ENCODE assay signal across 10 cellular contexts in genomic region chr11:128906185-128907065, GRCh38. TPM values are rescaled to one million over a fixed set of nuclear protein-coding genes. Genes with fewer than 3 reads are reported as not detected.
DNase-seq lines count a peak whose midpoint lies in the region; ATAC-seq, FAIRE-seq and TF ChIP-seq lines count a peak whose summit lies in the region.
"Had no signal": no experiment of that assay in that cellular context is flagged by ENCODE, and none has a peak within 500 bp of the region (broad histone marks: within the 10 kb centered on the region; RNA-seq: fewer than 3 reads in every experiment).

No MANE protein-coding gene starts in this region.

- dilution Hi-C loops in keratinocyte (cut with MboI; ENCODE audit: extremely low pct_ligation_motif_present, low sequenced_read_pairs) = no loop called here

- peak overlapping the region; percentile 66 for H3K9ac ChIP-seq in keratinocyte (ENCODE audit: control insufficient read depth, extremely low read depth, insufficient read depth, low read length)

- H2AFZ ChIP-seq in keratinocyte (ENCODE audit: control insufficient read depth, low read length) = peak overlapping the region; percentile 25

- TF ChIP-seq EP300 in suprapubic skin (IDR thresholded peaks at IDR 0.05) = no peak

- no peaks in the 10 kb centered on the region for H3K79me2 ChIP-seq in keratinocyte (ENCODE audit: control insufficient read depth, insufficient read depth, low read length)

- CTCF ChIA-PET in activated CD8-positive, alpha-beta memory T cell treated with anti-CD3 and anti-CD28 coated beads, Interleukin-2, amount 10 ng/mL, durations not matched to agents 7 days and 5 days (lab: Charles Lee) = interaction anchor here (0.6 to 3.7 kb wide), 8 partner anchors 11 to 789 kb away, joined by 3 to 22 read pairs (median 3); no protein-coding TSS in a partner anchor
- CTCF ChIA-PET in GM10248 (lab: Yijun Ruan, JAX) = interaction anchor here (0.9 to 5.7 kb wide), 7 partner anchors 10 to 86 kb away, joined by 3 to 45 read pairs (median 4); no protein-coding TSS in a partner anchor

- H3K4me3 ChIP-seq in ascending aorta = peak overlapping the region; percentile 74 to 83
- H3K4me3 ChIP-seq in keratinocyte (ENCODE audit: control insufficient read depth in 2 of 3, extremely low read depth in 1 of 3, insufficient read depth in 2 of 3, low read depth in 1 of 3, low read length in 3 of 3) = peak overlapping the region in 2 of 3 experiments; percentile 40 to 63
- H3K4me3 ChIP-seq in suprapubic skin = peak overlapping the region; percentile 65

- no peak overlapping the region for H3K27ac Mint-ChIP-seq in activated CD8-positive, alpha-beta memory T cell treated with anti-CD3 and anti-CD28 coated beads, Interleukin-2, amount 10 ng/mL, durations not matched to agents 7 days and 5 days

- H3K27me3 Mint-ChIP-seq in activated CD8-positive, alpha-beta memory T cell treated with anti-CD3 and anti-CD28 coated beads, Interleukin-2, amount 10 ng/mL, durations not matched to agents 7 days and 5 days = peaks cover 53% of the 10 kb centered on the region

- no peaks in the 10 kb centered on the region for H3K36me3 ChIP-seq in ascending aorta
- H3K36me3 ChIP-seq in keratinocyte (ENCODE audit: control insufficient read depth in 2 of 2, extremely low read depth in 1 of 2, insufficient read depth in 2 of 2, low read length in 2 of 2) = no peaks in the 10 kb centered on the region
- H3K36me3 ChIP-seq in suprapubic skin = no peaks in the 10 kb centered on the region

- TF ChIP-seq POLR2A in suprapubic skin (IDR thresholded peaks at IDR 0.05) = no peak

- peaks cover 0 to 22% of the 10 kb centered on the region in 2 donors for H3K4me1 ChIP-seq in ascending aorta
- peaks cover 59% of the 10 kb centered on the region for H3K4me1 ChIP-seq in keratinocyte (ENCODE audit: control insufficient read depth, extremely low read depth, insufficient read depth, low read length)
- H3K4me1 ChIP-seq in suprapubic skin = peaks cover 48% of the 10 kb centered on the region

- H4K20me1 ChIP-seq in keratinocyte (ENCODE audit: control insufficient read depth, extremely low read depth, insufficient read depth, low read length) = no peaks in the 10 kb centered on the region

- H3K9me3 ChIP-seq in ascending aorta = no peaks in the 10 kb centered on the region
- no peaks in the 10 kb centered on the region for H3K9me3 ChIP-seq in keratinocyte (ENCODE audit: control insufficient read depth, low read depth, low read length)
- H3K9me3 ChIP-seq in suprapubic skin = no peaks in the 10 kb centered on the region

- POLR2A ChIA-PET in GM10248 (lab: Yijun Ruan, JAX) = interaction anchor here (0.6 kb wide), 1 partner anchor 22 kb away, joined by 5 read pairs; no protein-coding TSS in a partner anchor

- FAIRE-seq in keratinocyte (lab: Jason Lieb, UNC) = no peak

- no peaks in the 10 kb centered on the region for H3K9me3 Mint-ChIP-seq in activated CD8-positive, alpha-beta memory T cell treated with anti-CD3 and anti-CD28 coated beads, Interleukin-2, amount 10 ng/mL, durations not matched to agents 7 days and 5 days (ENCODE audit: low read depth)

- peaks cover 15% of the 10 kb centered on the region for H3K4me1 Mint-ChIP-seq in activated CD8-positive, alpha-beta memory T cell treated with anti-CD3 and anti-CD28 coated beads, Interleukin-2, amount 10 ng/mL, durations not matched to agents 7 days and 5 days

- TF ChIP-seq CTCF in ascending aorta (IDR thresholded peaks at IDR 0.05) = no peak
- TF ChIP-seq CTCF in keratinocyte (optimal IDR thresholded peaks at IDR 0.05 in 1 of 3, IDR thresholded peaks at IDR 0.05 in 1 of 3, conservative IDR thresholded peaks at IDR 0.05 in 1 of 3; ENCODE audit: extremely low read depth in 1 of 3, insufficient read depth in 2 of 3, low read length in 3 of 3) = no peak
- TF ChIP-seq CTCF in suprapubic skin (IDR thresholded peaks at IDR 0.05) = no peak
- no peak for TF ChIP-seq CTCF in GM10248 (IDR thresholded peaks at IDR 0.05; ENCODE audit: control extremely low read depth, extremely low read depth, low read depth, missing control alignments)

- peak overlapping the region; percentile 79 for H3K4me2 ChIP-seq in keratinocyte (ENCODE audit: control insufficient read depth, extremely low read depth, insufficient read depth, low read depth, low read length)

- 64% methylated on average over 8 of the region's 8 CpGs for WGBS in suprapubic skin

- DNase-seq in activated CD8-positive, alpha-beta memory T cell treated with anti-CD3 and anti-CD28 coated beads, Interleukin-2, amount 10 ng/mL, durations not matched to agents 7 days and 5 days = no peak
- DNase-seq in activated CD8-positive, alpha-beta memory T cell treated with anti-CD3 and anti-CD28 coated beads, Interleukin-2, amount 50 U/mL, for 4 hours = no peak
- DNase-seq in ascending aorta (ENCODE audit: low spot score in 2 of 2) (no peak), keratinocyte (ENCODE audit: low read depth, low spot score) (no peak), suprapubic skin (ENCODE audit: low spot score in 2 of 2) (no peak), inferior parietal cortex (ENCODE audit: extremely low spot score) (no peak), GM10248 (ENCODE audit: extremely low spot score) (no peak)
- DNase-seq in stimulated activated CD4-positive, alpha-beta T cell treated with anti-CD3 and anti-CD28 coated beads, Interleukin-15, amount 100 ng/mL, for 24 hours = no peak

- H3K4me3 Mint-ChIP-seq in activated CD8-positive, alpha-beta memory T cell treated with anti-CD3 and anti-CD28 coated beads, Interleukin-2, amount 10 ng/mL, durations not matched to agents 7 days and 5 days = peak overlapping the region; percentile 58

- no peaks in the 10 kb centered on the region for H3K36me3 Mint-ChIP-seq in activated CD8-positive, alpha-beta memory T cell treated with anti-CD3 and anti-CD28 coated beads, Interleukin-2, amount 10 ng/mL, durations not matched to agents 7 days and 5 days

- ATAC-seq in activated CD8-positive, alpha-beta memory T cell treated with anti-CD3 and anti-CD28 coated beads, Interleukin-2, amount 10 ng/mL, durations not matched to agents 7 days and 5 days = no peak

- H3K27me3 ChIP-seq in ascending aorta (no peaks in the 10 kb centered on the region), keratinocyte (ENCODE audit: control insufficient read depth, extremely low read depth, insufficient read depth, low read length) (no peaks in the 10 kb centered on the region), suprapubic skin (no peaks in the 10 kb centered on the region)

- no peaks in the 10 kb centered on the region for H3K9me1 ChIP-seq in keratinocyte (ENCODE audit: control insufficient read depth, extremely low read depth, insufficient read depth, low read length)

- H3K27ac ChIP-seq in ascending aorta = peak overlapping the region in 1 of 2 donors; percentile 63
- peak overlapping the region; percentile 23 for H3K27ac ChIP-seq in keratinocyte (ENCODE audit: control insufficient read depth, insufficient read depth, low read length)
- H3K27ac ChIP-seq in suprapubic skin = no peak overlapping the region

- intact Hi-C loops in ascending aorta (cut with DNase I) = loop anchor here (10.0 kb wide), 1 partner anchor 368 kb away; no protein-coding TSS in a partner anchor

RNA-seq across cellular contexts. Expression of gene KCNJ5, which starts 15.3 kb away (rescaled TPM):
- total RNA-seq in activated CD8-positive, alpha-beta memory T cell treated with anti-CD3 and anti-CD28 coated beads, Interleukin-2, amount 10 ng/mL, durations not matched to agents 7 days and 5 days = not detected
- total RNA-seq in ascending aorta (0.53 TPM), suprapubic skin (under 1 TPM in 2 of 4 donors, not detected in 2; 0.26 to 0.36 TPM)
- 0.59 to 1.4 TPM (median 0.77 TPM) in 3 replicates for polyA plus RNA-seq in keratinocyte
- polyA plus RNA-seq in keratinocyte (2011; ENCODE audit: low read depth) = 0.24 TPM
- polyA plus RNA-seq in keratinocyte (2011; cell fraction: cytosol; rRNA removed) = 0.58 and 0.71 TPM in 2 replicates
- polyA plus RNA-seq in keratinocyte (2011; cell fraction: nucleus; rRNA removed) = 1.2 and 1.6 TPM in 2 replicates
- 0.52 and 0.69 TPM in 2 replicates for polyA plus RNA-seq in keratinocyte (2012; ENCODE audit: low replicate concordance)
- polyA minus RNA-seq in keratinocyte = 0.38 to 2.1 TPM (median 1.0 TPM) in 3 replicates
- polyA minus RNA-seq in keratinocyte (2011; cell fraction: cytosol; rRNA and poly(A)+ RNA removed) = 1.3 TPM
- 0.74 and 1.6 TPM in 2 replicates for polyA minus RNA-seq in keratinocyte (2011; cell fraction: nucleus; rRNA and poly(A)+ RNA removed)
- polyA plus RNA-seq: BJ had no signal

RNA-seq across cellular contexts. Expression of gene TP53AIP1, which starts 36.2 kb away (rescaled TPM):
- not detected for total RNA-seq in activated CD8-positive, alpha-beta memory T cell treated with anti-CD3 and anti-CD28 coated beads, Interleukin-2, amount 10 ng/mL, durations not matched to agents 7 days and 5 days
- total RNA-seq in ascending aorta (not detected), suprapubic skin (10 to 100 TPM; 19.2 to 32.9 (median 21.0) TPM)
- 21.2 to 75.2 TPM (median 37.1 TPM) in 3 replicates for polyA plus RNA-seq in keratinocyte
- polyA plus RNA-seq in keratinocyte (2011; ENCODE audit: low read depth) = 6.4 TPM
- 34.5 and 40.4 TPM in 2 replicates for polyA plus RNA-seq in keratinocyte (2011; cell fraction: cytosol; rRNA removed)
- 57.7 and 84.9 TPM in 2 replicates for polyA plus RNA-seq in keratinocyte (2011; cell fraction: nucleus; rRNA removed)
- 21.3 and 29.2 TPM in 2 replicates for polyA plus RNA-seq in keratinocyte (2012; ENCODE audit: low replicate concordance)
- polyA minus RNA-seq in keratinocyte = 8.5 to 35.0 TPM (median 15.4 TPM) in 3 replicates
- polyA minus RNA-seq in keratinocyte (2011; cell fraction: cytosol; rRNA and poly(A)+ RNA removed) = 15.9 TPM
- polyA minus RNA-seq in keratinocyte (2011; cell fraction: nucleus; rRNA and poly(A)+ RNA removed) = 12.5 and 15.3 TPM in 2 replicates
- total RNA-seq: kidney epithelial cell had no signal
- polyA plus RNA-seq: BJ had no signal

RNA-seq across cellular contexts. Expression of gene KCNJ1, which starts 39.3 kb away (rescaled TPM):
- total RNA-seq in activated CD8-positive, alpha-beta memory T cell treated with anti-CD3 and anti-CD28 coated beads, Interleukin-2, amount 10 ng/mL, durations not matched to agents 7 days and 5 days = not detected
- not detected for total RNA-seq in ascending aorta
- polyA plus RNA-seq in keratinocyte = 0.06 to 0.12 TPM (median 0.09 TPM) in 3 replicates
- not detected for polyA plus RNA-seq in keratinocyte (2011; ENCODE audit: low read depth)
- polyA plus RNA-seq in keratinocyte (2011; cell fraction: cytosol; rRNA removed) = 0.04 TPM in 1 of 2 replicates, not detected in the other
- polyA plus RNA-seq in keratinocyte (2011; cell fraction: nucleus; rRNA removed) = 0.16 and 0.27 TPM in 2 replicates
- polyA plus RNA-seq in keratinocyte (2012; ENCODE audit: low replicate concordance) = 0.08 and 0.30 TPM in 2 replicates
- polyA minus RNA-seq in keratinocyte = not detected in 3 replicates
- not detected for polyA minus RNA-seq in keratinocyte (2011; cell fraction: cytosol; rRNA and poly(A)+ RNA removed)
- 0.16 TPM in 1 of 2 replicates, not detected in the other for polyA minus RNA-seq in keratinocyte (2011; cell fraction: nucleus; rRNA and poly(A)+ RNA removed)
- 1 to 10 TPM in 1 of 4 donors, under 1 TPM in 1, not detected in 2; 0.18 to 3.0 TPM for total RNA-seq in suprapubic skin
- total RNA-seq: kidney epithelial cell had no signal
- polyA plus RNA-seq: BJ had no signal

Comparison
In these comparisons a context has a peak if more than half of its experiments do, and no peak if none do; other contexts are left out.
1. RNA of gene TP53AIP1, which starts 36.2 kb away (total RNA-seq): 19.2 to 32.9 TPM in suprapubic skin; not detected in activated CD8-positive, alpha-beta memory T cell treated with anti-CD3 and anti-CD28 coated beads, Interleukin-2, amount 10 ng/mL, durations not matched to agents 7 days and 5 days and not detected in ascending aorta (single experiment); every median in the first group is over 10 times any median in the second.
2. Peak in every context shown above with its lines, with median percentiles within 50 percentile points of each other: H3K4me3 ChIP-seq.